In the genomic region with DNA sequence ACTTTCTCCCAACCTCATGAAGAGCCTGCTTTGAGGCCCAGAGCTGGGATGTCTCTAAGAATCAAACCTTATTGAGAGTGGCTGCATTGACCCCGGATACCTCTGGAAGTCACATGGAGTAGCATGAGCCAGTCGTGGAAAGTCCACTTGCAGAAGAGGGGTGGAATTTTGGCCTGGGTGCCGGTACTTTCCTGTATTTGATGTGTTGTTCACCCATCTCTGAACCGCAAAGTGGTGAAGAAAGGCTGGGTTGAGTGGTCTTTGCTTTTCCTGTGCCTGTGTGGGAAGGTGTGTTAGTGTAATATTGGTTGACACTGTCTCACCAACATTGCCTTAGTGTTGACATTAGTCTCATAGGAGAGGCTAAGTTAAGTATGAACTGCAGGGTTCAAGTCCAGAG, we compare ENCODE assay signal across 12 cellular contexts. TPM values are rescaled to one million over a fixed set of nuclear protein-coding genes. Genes with fewer than 3 reads are reported as not detected.
A peak's percentile ranks its signal among the peaks of the same experiment; 100 is the strongest.
DNase-seq lines count a peak whose midpoint lies in the region; TF ChIP-seq lines count a peak whose summit lies in the region.
"Had no signal": no experiment of that assay in that cellular context is flagged by ENCODE, and none has a peak within 500 bp of the region (broad histone marks: within the 10 kb centered on the region; RNA-seq: fewer than 3 reads in every experiment).

No MANE protein-coding gene starts in this region.

- H3K4me1 ChIP-seq in uterus, result peaks cover 0 to 4% of the 10 kb centered on the region in 2 donors

- DNase-seq in stimulated activated CD4-positive, alpha-beta T cell treated with anti-CD3 and anti-CD28 coated beads, Interleukin-4, amount 100 ng/mL, for 24 hours, result peak; percentile 44
- DNase-seq in stimulated activated CD4-positive, alpha-beta T cell treated with anti-CD3 and anti-CD28 coated beads, Interleukin-2, amount 100 ng/mL, for 24 hours, result no peak
- peak in 2 of 3 experiments; percentile 25 to 52 for DNase-seq in activated CD8-positive, alpha-beta memory T cell treated with anti-CD3 and anti-CD28 coated beads for 48 hours (ENCODE audit: low read depth in 2 of 3, low spot score in 2 of 3)
- peak; percentile 72 to 84 (median 77) for DNase-seq in immature natural killer cell
- no peak for DNase-seq in GM19238 (ENCODE audit: insufficient read length, low spot score)
- no peak for DNase-seq in uterus
- DNase-seq in erythroblast (lab: John Stamatoyannopoulos, UW), result no peak
- DNase-seq in OCI-M2 (lab: John Stamatoyannopoulos, UW; ENCODE audit: unreplicated experiment), result no peak
- DNase-seq: anterior cingulate cortex, NCI-H446 treated with DMSO at 0.1 percent for 48 hours had no signal

- TF ChIP-seq CTCF in uterus (IDR thresholded peaks at IDR 0.05), result no peak

- no peaks in the 10 kb centered on the region for H3K36me3 ChIP-seq in uterus
- H3K36me3 ChIP-seq: neural progenitor cell had no signal

- H3K27me3 ChIP-seq in uterus, result no peaks in the 10 kb centered on the region

- H3K9me3 ChIP-seq in uterus, result no peaks in the 10 kb centered on the region

- H3K9me3 Mint-ChIP-seq in immature natural killer cell, result no peaks in the 10 kb centered on the region
- H3K9me3 Mint-ChIP-seq: neural progenitor cell had no signal

- TF ChIP-seq POLR2A in uterus (IDR thresholded peaks at IDR 0.05), result no peak
- TF ChIP-seq POLR2A in erythroblast (IDR thresholded peaks at IDR 0.05; ENCODE audit: low read length), result no peak

- H3K4me3 Mint-ChIP-seq in immature natural killer cell, result peak overlapping the region; percentile 67 to 95 (median 75)
- H3K4me3 Mint-ChIP-seq: neural progenitor cell had no signal

- peaks cover 84 to 95% of the 10 kb centered on the region in 2 donors for H3K4me1 Mint-ChIP-seq in immature natural killer cell

- intact Hi-C loops in uterus (cut with DNase I; ENCODE audit: low total_unique reads), result no loop called here

- H3K27me3 Mint-ChIP-seq in immature natural killer cell (ENCODE audit: low read depth in 3 of 3), result peaks cover 15 to 34% (median 17%) of the 10 kb centered on the region in 3 donors

- H3K4me3 ChIP-seq in uterus, result no peak overlapping the region
- H3K4me3 ChIP-seq: neural progenitor cell had no signal

- H3K36me3 Mint-ChIP-seq in immature natural killer cell, result no peaks in the 10 kb centered on the region

- peak overlapping the region; percentile 84 to 94 (median 90) for H3K27ac Mint-ChIP-seq in immature natural killer cell
- H3K27ac Mint-ChIP-seq: neural progenitor cell had no signal

- H3K27ac ChIP-seq in uterus, result no peak overlapping the region
- H3K27ac ChIP-seq: KMS-11, neural progenitor cell had no signal

RNA-seq across cellular contexts. Expression of gene OTULIN, which starts 3.7 kb away (rescaled TPM):
- polyA plus RNA-seq in immature natural killer cell, result 10 to 100 TPM; 15.4 to 23.8 (median 20.4) TPM
- 10 to 100 TPM in 2 of 4 donors, 1 to 10 TPM in 2; 5.0 to 30.1 (median 17.8) TPM for total RNA-seq in uterus

Comparison
In these comparisons a context has a peak if more than half of its experiments do, and no peak if none do; other contexts are left out.
1. DNase-seq: peak in stimulated activated CD4-positive, alpha-beta T cell treated with anti-CD3 and anti-CD28 coated beads, Interleukin-4, amount 100 ng/mL, for 24 hours (single experiment), activated CD8-positive, alpha-beta memory T cell treated with anti-CD3 and anti-CD28 coated beads for 48 hours (2 of 3) and immature natural killer cell (3 of 3); none in stimulated activated CD4-positive, alpha-beta T cell treated with anti-CD3 and anti-CD28 coated beads, Interleukin-2, amount 100 ng/mL, for 24 hours (0 of 2), GM19238 (single experiment), uterus (0 of 2), erythroblast (0 of 2) and OCI-M2 (single experiment).